ENCODE assay signal across 18 cellular contexts in genomic region chr13:23684647-23685046, GRCh38.
DNase-seq lines count a peak whose midpoint lies in the region; ATAC-seq and TF ChIP-seq lines count a peak whose summit lies in the region.
"Had no signal": no experiment of that assay in that cellular context is flagged by ENCODE, and none has a peak within 500 bp of the region (broad histone marks: within the 10 kb centered on the region; RNA-seq: fewer than 3 reads in every experiment).

No MANE protein-coding gene starts in this region.

- no peaks in the 10 kb centered on the region for H3K79me1 ChIP-seq in IMR-90 (ENCODE audit: low read depth in 1 of 2, low read length in 2 of 2)
- no peaks in the 10 kb centered on the region for H3K79me1 ChIP-seq in mesendoderm (ENCODE audit: low read length)
- no peaks in the 10 kb centered on the region for H3K79me1 ChIP-seq in neuronal stem cell (ENCODE audit: low read depth, low read length)

- no peaks in the 10 kb centered on the region for H4K20me1 ChIP-seq in IMR-90 (ENCODE audit: insufficient read depth, low read length)
- H4K20me1 ChIP-seq in OCI-LY7 (ENCODE audit: insufficient read depth, low read length): no peaks in the 10 kb centered on the region
- H4K20me1 ChIP-seq: BLaER1 treated with 17β-estradiol and CSF1 and Interleukin-3, amounts not matched to agents 10 nM and 100 nM had no signal

- peak overlapping the region; percentile 40; the same call in 1 of the 2 replicates for H2BK120ac ChIP-seq in IMR-90 (ENCODE audit: low read depth, low read length)
- no peak overlapping the region for H2BK120ac ChIP-seq in mesendoderm (ENCODE audit: low read depth, low read length)
- no peak overlapping the region for H2BK120ac ChIP-seq in neuronal stem cell (ENCODE audit: low read depth, low read length)

- H3K56ac ChIP-seq in IMR-90 (ENCODE audit: extremely low read depth, insufficient read depth, low read length) (no peak overlapping the region), mesendoderm (ENCODE audit: low read length) (no peak overlapping the region)

- peak overlapping the region; percentile 89; the same call in 1 of the 2 replicates for H3K27ac ChIP-seq in IMR-90 (ENCODE audit: insufficient read depth, low read length)
- no peak overlapping the region for H3K27ac ChIP-seq in OCI-LY7 (ENCODE audit: low read depth, low read length, poor library complexity, severe bottlenecking)
- H3K27ac ChIP-seq in mesendoderm (ENCODE audit: low read depth, low read length): no peak overlapping the region
- H3K27ac ChIP-seq in neuronal stem cell (replicated peaks; ENCODE audit: low read length): no peak overlapping the region
- no peak overlapping the region for H3K27ac ChIP-seq in tibial nerve
- H3K27ac ChIP-seq: BLaER1 treated with 17β-estradiol and CSF1 and Interleukin-3, amounts not matched to agents 10 nM and 100 nM; C4-2B had no signal

- H2AFZ ChIP-seq in IMR-90 (replicated peaks; ENCODE audit: low read length, poor library complexity) (no peak overlapping the region), OCI-LY7 (ENCODE audit: low read length) (no peak overlapping the region), neuronal stem cell (ENCODE audit: low read length) (no peak overlapping the region)

- no peak overlapping the region for H2AK5ac ChIP-seq in IMR-90 (ENCODE audit: low read depth, low read length)
- H2AK5ac ChIP-seq in mesendoderm (ENCODE audit: low read length): no peak overlapping the region
- no peak overlapping the region for H2AK5ac ChIP-seq in neuronal stem cell (ENCODE audit: low read depth, low read length)

- TF ChIP-seq CTCF in IMR-90 (conservative IDR thresholded peaks at IDR 0.05; ENCODE audit: low read depth, low read length) (no peak), OCI-LY7 (conservative IDR thresholded peaks at IDR 0.05; ENCODE audit: low read length) (no peak), tibial nerve (IDR thresholded peaks at IDR 0.05) (no peak)

- H3K27me3 ChIP-seq in IMR-90 (ENCODE audit: control insufficient read depth, insufficient read depth, low read length): no peaks in the 10 kb centered on the region
- H3K27me3 ChIP-seq in mesendoderm (ENCODE audit: insufficient read depth, low read length, poor library complexity): no peaks in the 10 kb centered on the region
- H3K27me3 ChIP-seq in neuronal stem cell (ENCODE audit: control insufficient read depth in 3 of 3, insufficient read depth in 3 of 3, low read depth in 1 of 3, low read length in 3 of 3): no peaks in the 10 kb centered on the region
- H3K27me3 ChIP-seq in tibial nerve: no peaks in the 10 kb centered on the region
- H3K27me3 ChIP-seq: BLaER1 treated with 17β-estradiol and CSF1 and Interleukin-3, amounts not matched to agents 10 nM and 100 nM had no signal

- H3K23ac ChIP-seq in IMR-90 (ENCODE audit: low read depth, low read length) (no peak overlapping the region), mesendoderm (ENCODE audit: low read length) (no peak overlapping the region), neuronal stem cell (ENCODE audit: low read depth, low read length, poor library complexity) (no peak overlapping the region)

- ATAC-seq in IMR-90 (ENCODE audit: low read depth) (no peak), HG03521 (IDR thresholded peaks at IDR 0.05; ENCODE audit: unreplicated experiment) (no peak)
- ATAC-seq: CD8-positive, alpha-beta T cell had no signal

- no peak overlapping the region for H2AK9ac ChIP-seq in IMR-90 (replicated peaks; ENCODE audit: low read depth, low read length, poor library complexity)

- H3K4me2 ChIP-seq in IMR-90 (ENCODE audit: low read depth, low read length) (no peak overlapping the region), OCI-LY7 (ENCODE audit: low read length) (no peak overlapping the region), mesendoderm (ENCODE audit: low read length) (no peak overlapping the region), neuronal stem cell (ENCODE audit: insufficient read depth, low read length, poor library complexity, severe bottlenecking) (no peak overlapping the region)
- H3K4me2 ChIP-seq: BLaER1 treated with 17β-estradiol and CSF1 and Interleukin-3, amounts not matched to agents 10 nM and 100 nM had no signal

- no peaks in the 10 kb centered on the region for H3K9me2 ChIP-seq in OCI-LY7 (ENCODE audit: insufficient read depth, low read length)

- no peak for TF ChIP-seq EP300 in tibial nerve (IDR thresholded peaks at IDR 0.05)

- H2BK5ac ChIP-seq in IMR-90 (ENCODE audit: low read depth, low read length, poor library complexity, severe bottlenecking) (no peak overlapping the region), mesendoderm (ENCODE audit: low read length) (no peak overlapping the region), neuronal stem cell (ENCODE audit: low read length) (no peak overlapping the region)

- BruUV-seq in IMR-90 (replicated peaks; lab: Mats Ljungman, UMichigan): no TSS peak
- BruUV-seq in OCI-LY7 (replicated peaks; lab: Mats Ljungman, UMichigan): no TSS peak

- no CpG with 5 or more reads among the region's 2 CpGs for WGBS in IMR-90 (ENCODE audit: extremely low coverage in 2 of 2, insufficient read length in 1 of 2), 2 experiments
- WGBS in mesendoderm (ENCODE audit: extremely low coverage, insufficient coverage, low lambda C conversion rate): no CpG with 5 or more reads among the region's 2 CpGs
- no CpG with 5 or more reads among the region's 2 CpGs for WGBS in neuronal stem cell (ENCODE audit: extremely low coverage in 2 of 2, insufficient read length in 2 of 2, insufficient replicate concordance in 1 of 2), 2 donors
- WGBS in tibial nerve, 2 donors: 93 to 96% methylated on average over 2 of the region's 2 CpGs

- no peak overlapping the region for H4K91ac ChIP-seq in IMR-90 (ENCODE audit: insufficient read depth, low read depth, low read length)
- H4K91ac ChIP-seq in neuronal stem cell (ENCODE audit: low read depth, low read length, poor library complexity): no peak overlapping the region

- no peak overlapping the region for H3K14ac ChIP-seq in IMR-90 (replicated peaks; ENCODE audit: low read depth, low read length)
- no peak overlapping the region for H3K14ac ChIP-seq in neuronal stem cell (ENCODE audit: low read length)

- H3K4me3 ChIP-seq in IMR-90 (ENCODE audit: insufficient read depth, low read depth, low read length): no peak overlapping the region
- H3K4me3 ChIP-seq in OCI-LY7 (ENCODE audit: low read depth, low read length, poor library complexity, severe bottlenecking): no peak overlapping the region
- H3K4me3 ChIP-seq in mesendoderm (ENCODE audit: low read length): no peak overlapping the region
- H3K4me3 ChIP-seq in neuronal stem cell (ENCODE audit: low read length in 2 of 2): no peak overlapping the region
- no peak overlapping the region for H3K4me3 ChIP-seq in tibial nerve
- H3K4me3 ChIP-seq: BLaER1 treated with 17β-estradiol and CSF1 and Interleukin-3, amounts not matched to agents 10 nM and 100 nM had no signal

- H4K8ac ChIP-seq in IMR-90 (ENCODE audit: low read depth in 2 of 2, low read length in 2 of 2): no peak overlapping the region
- no peak overlapping the region for H4K8ac ChIP-seq in mesendoderm (ENCODE audit: low read depth, low read length)
- no peak overlapping the region for H4K8ac ChIP-seq in neuronal stem cell (ENCODE audit: low read depth, low read length)

- no peak overlapping the region for H2BK20ac ChIP-seq in IMR-90 (ENCODE audit: low read depth, low read length)

- dilution Hi-C loops in IMR-90 (cut with HindIII; ENCODE audit: low sequenced_read_pairs, unreplicated experiment): no loop called here

- H3K9me1 ChIP-seq in IMR-90 (ENCODE audit: insufficient read depth, low read length): peaks cover 6% of the 10 kb centered on the region; the same call in 1 of the 2 replicates

- in situ Hi-C loops in IMR-90 (cut with MboI; ENCODE audit: low sequenced_read_pairs): no loop called here

- intact Hi-C loops in IMR-90 (cut with micrococcal nuclease) (loop anchor here (10.0 kb wide), 1 partner anchor 310 kb away; no protein-coding TSS in a partner anchor), OCI-LY7 (cut with micrococcal nuclease; ENCODE audit: unreplicated experiment) (no loop called here)

- H3K9ac ChIP-seq in IMR-90 (ENCODE audit: low read depth, low read length): no peak overlapping the region
- no peak overlapping the region for H3K9ac ChIP-seq in mesendoderm (ENCODE audit: low read length)
- no peak overlapping the region for H3K9ac ChIP-seq in neuronal stem cell (ENCODE audit: low read depth, low read length, poor library complexity)
- H3K9ac ChIP-seq: BLaER1 treated with 17β-estradiol and CSF1 and Interleukin-3, amounts not matched to agents 10 nM and 100 nM had no signal

- H2BK15ac ChIP-seq in IMR-90 (ENCODE audit: low read depth, low read length) (no peak overlapping the region), mesendoderm (replicated peaks; ENCODE audit: low read depth) (no peak overlapping the region), neuronal stem cell (ENCODE audit: low read length) (no peak overlapping the region)

- no peak for DNase-seq in IMR-90
- DNase-seq in OCI-LY7 (ENCODE audit: low spot score): peak; percentile 5
- DNase-seq in mesendoderm: peak; percentile 39
- DNase-seq in neuronal stem cell (ENCODE audit: low spot score): peak; percentile 15
- no peak for DNase-seq in tibial nerve (ENCODE audit: low spot score in 2 of 2)
- DNase-seq in NCI-H226: no peak
- no peak for DNase-seq in NCI-H2171 (lab: John Stamatoyannopoulos, UW)
- DNase-seq: 8988T; ACHN; Caco-2; Calu3; CD4-positive, alpha-beta T cell; CD8-positive, alpha-beta T cell; DMS79 treated with DMSO at 0.1 percent for 48 hours; GF-D8 had no signal

- H3K4me1 ChIP-seq in IMR-90 (ENCODE audit: control insufficient read depth, insufficient read depth, low read length) (peaks cover 25% of the 10 kb centered on the region), OCI-LY7 (ENCODE audit: insufficient read depth, low read length, poor library complexity, severe bottlenecking) (no peaks in the 10 kb centered on the region), mesendoderm (ENCODE audit: control insufficient read depth, low read depth, low read length) (no peaks in the 10 kb centered on the region), neuronal stem cell (ENCODE audit: control insufficient read depth in 2 of 2, insufficient read depth in 1 of 2, low read depth in 1 of 2, low read length in 2 of 2) (peaks cover 2 to 3% of the 10 kb centered on the region in 2 donors), tibial nerve (no peaks in the 10 kb centered on the region)
- H3K4me1 ChIP-seq: BLaER1 treated with 17β-estradiol and CSF1 and Interleukin-3, amounts not matched to agents 10 nM and 100 nM; Caco-2 had no signal

- H4K5ac ChIP-seq in IMR-90 (ENCODE audit: low read depth, low read length) (no peak overlapping the region; the same call in 1 of the 2 replicates), mesendoderm (ENCODE audit: low read length) (no peak overlapping the region)

- H3K36me3 ChIP-seq in IMR-90 (ENCODE audit: control insufficient read depth, insufficient read depth, low read length): no peaks in the 10 kb centered on the region
- H3K36me3 ChIP-seq in OCI-LY7 (ENCODE audit: insufficient read depth, low read length): no peaks in the 10 kb centered on the region
- H3K36me3 ChIP-seq in mesendoderm (ENCODE audit: control insufficient read depth, insufficient read depth, low read length): no peaks in the 10 kb centered on the region
- H3K36me3 ChIP-seq in neuronal stem cell (replicated peaks in 1 of 2; ENCODE audit: control insufficient read depth in 2 of 2, insufficient read depth in 2 of 2, low read length in 2 of 2): no peaks in the 10 kb centered on the region
- H3K36me3 ChIP-seq in tibial nerve: no peaks in the 10 kb centered on the region
- H3K36me3 ChIP-seq: BLaER1 treated with 17β-estradiol and CSF1 and Interleukin-3, amounts not matched to agents 10 nM and 100 nM had no signal

- H3K79me2 ChIP-seq in OCI-LY7 (ENCODE audit: insufficient read depth, low read depth, low read length) (no peaks in the 10 kb centered on the region), mesendoderm (ENCODE audit: control insufficient read depth, insufficient read depth, low read length) (no peaks in the 10 kb centered on the region)

- CTCF ChIA-PET in IMR-90 (lab: Yijun Ruan, JAX) (interaction anchor here (1.6 kb wide), 2 partner anchors 17 to 24 kb away, joined by 3 read pairs; no protein-coding TSS in a partner anchor), OCI-LY7 (lab: Charles Lee; ENCODE audit: unreplicated experiment) (no interaction called here)

- H3K4ac ChIP-seq in IMR-90 (ENCODE audit: low read depth, low read length) (no peak overlapping the region), mesendoderm (ENCODE audit: low read depth, low read length) (no peak overlapping the region), neuronal stem cell (ENCODE audit: low read length) (no peak overlapping the region)

- TF ChIP-seq POLR2A in IMR-90 (IDR thresholded peaks at IDR 0.05; ENCODE audit: low read depth, low read length) (no peak), tibial nerve (IDR thresholded peaks at IDR 0.05) (no peak)

- H3K18ac ChIP-seq in IMR-90 (ENCODE audit: low read depth, low read length): no peak overlapping the region
- no peak overlapping the region for H3K18ac ChIP-seq in mesendoderm (ENCODE audit: low read length)
- no peak overlapping the region for H3K18ac ChIP-seq in neuronal stem cell (ENCODE audit: low read length)

- TF ChIP-seq RAD21 in IMR-90 (IDR thresholded peaks at IDR 0.05; ENCODE audit: low read length): no peak

- no peaks in the 10 kb centered on the region for H3K9me3 ChIP-seq in IMR-90 (ENCODE audit: control insufficient read depth, insufficient read depth, low read length)
- peaks cover 16% of the 10 kb centered on the region for H3K9me3 ChIP-seq in OCI-LY7 (ENCODE audit: low read length)
- peaks cover 0 to 12% of the 10 kb centered on the region in 2 donors for H3K9me3 ChIP-seq in neuronal stem cell (replicated peaks in 1 of 2; ENCODE audit: control insufficient read depth in 2 of 2, insufficient read depth in 1 of 2, low read depth in 1 of 2, low read length in 2 of 2)
- H3K9me3 ChIP-seq in tibial nerve: peaks cover 0 to 18% (median 4%) of the 10 kb centered on the region in 4 donors
- H3K9me3 ChIP-seq: Caco-2 had no signal

- no peak overlapping the region for H2BK12ac ChIP-seq in neuronal stem cell (ENCODE audit: low read length)

- POLR2A ChIA-PET in IMR-90 (lab: Charles Lee; ENCODE audit: unreplicated experiment) (no interaction called here), OCI-LY7 (lab: Charles Lee) (no interaction called here)

Comparison
In these comparisons a context has a peak if more than half of its experiments do, and no peak if none do; other contexts are left out.
1. DNase-seq: peak in OCI-LY7 (single experiment), mesendoderm (single experiment) and neuronal stem cell (single experiment); none in IMR-90 (single experiment), tibial nerve (0 of 2), NCI-H226 (single experiment) and NCI-H2171 (single experiment).